In the genomic region with DNA sequence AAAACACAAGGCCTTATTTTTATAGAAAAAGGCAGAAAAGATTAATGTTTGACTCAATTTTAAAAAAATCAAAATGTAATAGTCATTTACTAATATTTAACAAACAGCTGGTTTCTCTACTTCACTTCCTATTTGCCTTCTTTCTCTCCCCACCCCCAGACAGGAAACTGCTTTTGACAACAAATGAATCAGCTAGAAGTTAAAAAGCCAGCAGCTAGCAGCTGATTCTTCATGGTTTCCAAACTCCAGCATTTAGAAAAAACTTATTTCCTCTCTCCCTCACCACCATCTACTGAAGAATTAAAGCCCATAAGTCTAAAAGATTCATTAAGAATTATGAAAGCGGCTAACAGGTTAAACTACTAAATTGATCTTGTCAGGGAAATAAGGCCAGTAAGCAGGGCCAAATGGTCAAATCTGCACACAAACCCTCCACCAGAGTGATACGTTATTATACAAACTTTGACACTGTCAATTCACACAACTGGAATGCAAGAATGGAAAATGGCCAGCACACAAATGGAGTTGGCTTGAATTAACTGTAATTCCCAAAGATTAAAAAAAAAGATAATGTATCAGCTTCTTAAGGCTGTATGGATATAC, we compare ENCODE assay signal across 8 cellular contexts. TPM values are rescaled to one million over a fixed set of nuclear protein-coding genes. Genes with fewer than 3 reads are reported as not detected.
DNase-seq lines count a peak whose midpoint lies in the region; ATAC-seq and TF ChIP-seq lines count a peak whose summit lies in the region.

No MANE protein-coding gene starts in this region.

- intact Hi-C loops in spleen (cut with DNase I; ENCODE audit: low total_unique reads) = no loop called here

- H3K4me1 ChIP-seq in spleen = peaks cover 28 to 86% (median 74%) of the 10 kb centered on the region in 6 donors

- TF ChIP-seq CTCF in AG04449 (IDR thresholded peaks at IDR 0.05; ENCODE audit: insufficient read depth, low read length, missing control alignments) = no peak
- TF ChIP-seq CTCF in GM12865 (IDR thresholded peaks at IDR 0.05; ENCODE audit: insufficient read depth, low read depth, low read length, missing control alignments) = no peak
- no peak for TF ChIP-seq CTCF in spleen (IDR thresholded peaks at IDR 0.05 in 8 of 11, conservative IDR thresholded peaks at IDR 0.05 in 3 of 11)

- H3K36me3 ChIP-seq in spleen = peaks cover 0 to 52% (median 14%) of the 10 kb centered on the region in 6 donors

- POLR2A ChIA-PET in AG04449 (lab: Yijun Ruan, JAX) = no interaction called here

- peak overlapping the region; percentile 19 to 99 (median 98) for H3K27ac ChIP-seq in spleen

- 2 to 8% (median 6%) methylated on average over 2 of the region's 2 CpGs for WGBS in spleen, 5 donors

- CTCF ChIA-PET in AG04449 (lab: Yijun Ruan, JAX) = interaction anchor here (1.2 to 3.9 kb wide), 4 partner anchors 26 to 492 kb away, joined by 3 to 21 read pairs (median 5); no protein-coding TSS in a partner anchor

- no peak for DNase-seq in AG04449 (ENCODE audit: low read depth, low spot score)
- DNase-seq in GM12865 (ENCODE audit: low read depth) = peak; percentile 58
- DNase-seq in KBM-7 = peak; percentile 58
- peak; percentile 29 for DNase-seq in activated T-cell treated with anti-CD3 and anti-CD28 coated beads for 4 hours
- DNase-seq in glomerular visceral epithelial cell (ENCODE audit: extremely low spot score) = peak; percentile 52
- DNase-seq in spleen = no peak
- no peak for DNase-seq in COR-L47 (lab: John Stamatoyannopoulos, UW)

- no peaks in the 10 kb centered on the region for H3K27me3 ChIP-seq in spleen (replicated peaks in 1 of 7)

- ATAC-seq in HG02642 (IDR thresholded peaks at IDR 0.05; ENCODE audit: poor library complexity, unreplicated experiment) = no peak

- H3K4me3 ChIP-seq in AG04449 (ENCODE audit: low read depth, low read length) (peak overlapping the region; percentile 2), GM12865 (ENCODE audit: low read depth, low read length) (peak overlapping the region; percentile 93; the same call in 1 of the 2 replicates), spleen (peak overlapping the region in 7 of 8 donors; percentile 6 to 85 (median 82))

- TF ChIP-seq POLR2A in spleen (IDR thresholded peaks at IDR 0.05) = no peak

- in situ Hi-C loops in KBM-7 (cut with MboI; ENCODE audit: low pct_unique_long_range_greater_than_20kb, low sequenced_read_pairs) = no loop called here

- no peaks in the 10 kb centered on the region for H3K9me3 ChIP-seq in spleen

RNA-seq across cellular contexts. Expression of a gene that starts 4.0 kb away (rescaled TPM):
- 100 to 1,000 TPM; 107 to 148 (median 129) TPM for total RNA-seq in spleen
- 10 to 100 TPM; 22.0 to 36.6 (median 29.0) TPM for polyA plus RNA-seq in spleen

Comparison
In these comparisons a context has a peak if more than half of its experiments do, and no peak if none do; other contexts are left out.
1. DNase-seq: peak in GM12865 (single experiment), KBM-7 (single experiment), activated T-cell treated with anti-CD3 and anti-CD28 coated beads for 4 hours (single experiment) and glomerular visceral epithelial cell (single experiment); none in AG04449 (single experiment), spleen (single experiment) and COR-L47 (single experiment).
2. H3K4me3 ChIP-seq: peak in every context shown above with its lines; median percentile 93 in GM12865; 82 in spleen; 2 in AG04449.